7 cellular contexts compared by ENCODE assay signal in genomic region chr10:3887404-3887803, GRCh38.
DNase-seq lines count a peak whose midpoint lies in the region; ATAC-seq and TF ChIP-seq lines count a peak whose summit lies in the region.

No MANE protein-coding gene starts in this region.

- H3K9me3 ChIP-seq in SJSA1 (replicated peaks) (no peaks in the 10 kb centered on the region), gastroesophageal sphincter (no peaks in the 10 kb centered on the region), spleen (no peaks in the 10 kb centered on the region)

- H3K27me3 ChIP-seq in SJSA1 (replicated peaks) (no peaks in the 10 kb centered on the region), gastroesophageal sphincter (no peaks in the 10 kb centered on the region), spleen (replicated peaks in 1 of 7) (no peaks in the 10 kb centered on the region)

- H3K4me1 ChIP-seq in SJSA1 (replicated peaks) (peaks cover 45% of the 10 kb centered on the region), gastroesophageal sphincter (peaks cover 9 to 41% (median 10%) of the 10 kb centered on the region in 3 donors), spleen (peaks cover 7 to 30% (median 20%) of the 10 kb centered on the region in 6 donors)

- H3K4me3 ChIP-seq in SJSA1 (no peak overlapping the region), gastroesophageal sphincter (peak overlapping the region in 1 of 2 donors; percentile 24), spleen (no peak overlapping the region)

- TF ChIP-seq EP300 in gastroesophageal sphincter (IDR thresholded peaks at IDR 0.05) = no peak

- TF ChIP-seq CTCF in gastroesophageal sphincter (IDR thresholded peaks at IDR 0.05) = no peak
- TF ChIP-seq CTCF in spleen (IDR thresholded peaks at IDR 0.05 in 8 of 11, conservative IDR thresholded peaks at IDR 0.05 in 3 of 11) = no peak

- ATAC-seq in GM21381 (IDR thresholded peaks at IDR 0.05; ENCODE audit: unreplicated experiment) (peak; percentile 7), gastroesophageal sphincter (no peak), GM19328 (IDR thresholded peaks at IDR 0.05; ENCODE audit: unreplicated experiment) (no peak)

- DNase-seq in SJSA1 (ENCODE audit: low read depth in 1 of 2, low spot score in 2 of 2) = peak in 1 of 2 experiments; percentile 37
- DNase-seq in spleen = no peak
- no peak for DNase-seq in cortex of kidney (lab: John Stamatoyannopoulos, UW)
- DNase-seq in stimulated activated CD4-positive, alpha-beta T cell treated with anti-CD3 and anti-CD28 coated beads, Interleukin-2, amount 100 ng/mL, for 24 hours = no peak

- TF ChIP-seq POLR2A in gastroesophageal sphincter (IDR thresholded peaks at IDR 0.05) (no peak), spleen (IDR thresholded peaks at IDR 0.05) (no peak)

- 81% methylated on average over 3 of the region's 7 CpGs; no CpG with 5 or more reads in 1 of the 2 donors for WGBS in gastroesophageal sphincter (ENCODE audit: low coverage in 1 of 2), 2 donors
- WGBS in spleen, 5 donors = 89 to 97% (median 93%) methylated on average over 7 of the region's 7 CpGs

- intact Hi-C loops in spleen (cut with DNase I; ENCODE audit: low total_unique reads) = no loop called here

- H3K36me3 ChIP-seq in SJSA1 (no peaks in the 10 kb centered on the region), gastroesophageal sphincter (no peaks in the 10 kb centered on the region), spleen (no peaks in the 10 kb centered on the region)

- H3K27ac ChIP-seq in SJSA1 = peak overlapping the region; percentile 90
- H3K27ac ChIP-seq in gastroesophageal sphincter = peak overlapping the region; percentile 85 to 99 (median 89)
- peak overlapping the region; percentile 29 to 78 (median 56) for H3K27ac ChIP-seq in spleen
